In the genomic region with DNA sequence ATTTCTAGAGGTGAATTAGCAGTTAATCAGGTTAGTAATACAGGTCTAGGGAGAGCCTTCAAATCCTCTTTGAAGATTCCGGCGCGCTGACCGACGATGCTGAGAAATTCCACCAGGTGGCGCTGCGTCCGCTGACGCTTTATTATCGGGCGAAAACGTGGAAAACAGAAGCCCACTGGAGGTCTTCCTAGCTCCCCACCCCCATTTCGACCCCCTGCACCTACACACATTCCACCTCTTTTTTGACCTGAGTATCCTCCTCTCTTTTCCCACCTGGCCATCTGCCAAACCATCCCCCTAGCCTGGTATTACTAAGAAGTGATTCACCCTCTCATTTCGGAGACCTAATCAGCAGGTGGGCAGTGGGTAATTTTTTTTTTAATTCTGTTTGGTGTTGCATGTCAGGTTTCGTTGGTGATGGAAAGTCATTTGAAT, we compare ENCODE assay signal across 8 cellular contexts.
DNase-seq lines count a peak whose midpoint lies in the region; ATAC-seq and TF ChIP-seq lines count a peak whose summit lies in the region.

No MANE protein-coding gene starts in this region.

- peak overlapping the region; percentile 37 for H3K4me3 Mint-ChIP-seq in type B pancreatic cell

- no peak overlapping the region for H2AFZ ChIP-seq in OCI-LY1 (ENCODE audit: low read length)

- peak; percentile 87 for TF ChIP-seq CTCF in AG04450 (IDR thresholded peaks at IDR 0.05; ENCODE audit: low read depth, low read length)
- peak; percentile 85 for TF ChIP-seq CTCF in OCI-LY1 (IDR thresholded peaks at IDR 0.05; ENCODE audit: low read length)
- peak in 1 of 3 donors; percentile 87 for TF ChIP-seq CTCF in omental fat pad (IDR thresholded peaks at IDR 0.05)
- TF ChIP-seq CTCF in type B pancreatic cell (conservative IDR thresholded peaks at IDR 0.05): peak; percentile 96

- H3K36me3 ChIP-seq in OCI-LY1 (ENCODE audit: insufficient read depth, low read length): no peaks in the 10 kb centered on the region

- H3K9me3 Mint-ChIP-seq in type B pancreatic cell: peaks cover 5% of the 10 kb centered on the region

- no peaks in the 10 kb centered on the region for H3K27me3 ChIP-seq in AG04450 (ENCODE audit: control insufficient read depth, insufficient read depth, low read length)
- H3K27me3 ChIP-seq in OCI-LY1 (ENCODE audit: insufficient read depth, low read length): no peaks in the 10 kb centered on the region

- H3K36me3 Mint-ChIP-seq in type B pancreatic cell: peaks cover 6% of the 10 kb centered on the region

- no peaks in the 10 kb centered on the region for H3K9me2 ChIP-seq in OCI-LY1 (ENCODE audit: low read depth, low read length)

- H3K27ac Mint-ChIP-seq in type B pancreatic cell: peak overlapping the region; percentile 53

- H3K4me3 ChIP-seq in AG04450 (ENCODE audit: low read depth, low read length): no peak overlapping the region
- no peak overlapping the region for H3K4me3 ChIP-seq in OCI-LY1 (ENCODE audit: low read depth, low read length, poor library complexity, severe bottlenecking)

- peaks cover 27% of the 10 kb centered on the region for H3K4me1 Mint-ChIP-seq in type B pancreatic cell (ENCODE audit: unreplicated experiment)

- ATAC-seq in omental fat pad (ENCODE audit: low FRiP score) (peak; percentile 69), HG02642 (IDR thresholded peaks at IDR 0.05; ENCODE audit: poor library complexity, unreplicated experiment) (no peak)

- CTCF ChIA-PET in AG04450 (lab: Charles Lee): interaction anchor here (0.7 to 3.5 kb wide), 34 partner anchors 8 to 360 kb away, joined by 3 to 22 read pairs (median 4); partner anchors contain the start of genes CFAP61, CRNKL1 and RIN2

- no peak overlapping the region for H3K9ac ChIP-seq in OCI-LY1 (ENCODE audit: low read length)

- no peak overlapping the region for H3K4me2 ChIP-seq in OCI-LY1 (ENCODE audit: low read length)

- DNase-seq in AG04450 (ENCODE audit: low read depth, low spot score) (no peak), GM19238 (ENCODE audit: insufficient read length, low spot score) (peak; percentile 35), germinal center (ENCODE audit: low spot score) (peak; percentile 57), omental fat pad (ENCODE audit: low spot score) (peak; percentile 62), type B pancreatic cell (ENCODE audit: extremely low spot score, unreplicated experiment) (peak; percentile 74)
- DNase-seq in activated T-helper 1 cell treated with anti-CD3 and anti-CD28 coated beads, Interleukin-2, amount 50 U/mL, for 16 hours (ENCODE audit: low read depth in 1 of 2, low spot score in 1 of 2): peak; percentile 2 to 16

- no peaks in the 10 kb centered on the region for H4K20me1 ChIP-seq in OCI-LY1 (ENCODE audit: insufficient read depth, low read length)

- H3K79me2 ChIP-seq in OCI-LY1 (ENCODE audit: insufficient read depth, low read length): no peaks in the 10 kb centered on the region

- H3K4me1 ChIP-seq in OCI-LY1 (ENCODE audit: insufficient read depth, low read length, severe bottlenecking): no peaks in the 10 kb centered on the region

- POLR2A ChIA-PET in AG04450 (lab: Yijun Ruan, JAX): no interaction called here

- H3K27ac ChIP-seq in AG04450 (ENCODE audit: low read depth, low read length): no peak overlapping the region
- no peak overlapping the region for H3K27ac ChIP-seq in OCI-LY1 (ENCODE audit: low read depth, low read length, poor library complexity, severe bottlenecking)

- H3K27me3 Mint-ChIP-seq in type B pancreatic cell: no peaks in the 10 kb centered on the region

- H3K9me3 ChIP-seq in AG04450 (ENCODE audit: control insufficient read depth, insufficient read depth, low read length) (peaks cover under 1% of the 10 kb centered on the region; the same call in 1 of the 2 replicates), OCI-LY1 (ENCODE audit: low read length) (no peaks in the 10 kb centered on the region)

- no peaks in the 10 kb centered on the region for H3F3A ChIP-seq in OCI-LY1 (ENCODE audit: insufficient read depth, low read length)
